ENCODE assay signal across 20 cellular contexts in the genomic region with DNA sequence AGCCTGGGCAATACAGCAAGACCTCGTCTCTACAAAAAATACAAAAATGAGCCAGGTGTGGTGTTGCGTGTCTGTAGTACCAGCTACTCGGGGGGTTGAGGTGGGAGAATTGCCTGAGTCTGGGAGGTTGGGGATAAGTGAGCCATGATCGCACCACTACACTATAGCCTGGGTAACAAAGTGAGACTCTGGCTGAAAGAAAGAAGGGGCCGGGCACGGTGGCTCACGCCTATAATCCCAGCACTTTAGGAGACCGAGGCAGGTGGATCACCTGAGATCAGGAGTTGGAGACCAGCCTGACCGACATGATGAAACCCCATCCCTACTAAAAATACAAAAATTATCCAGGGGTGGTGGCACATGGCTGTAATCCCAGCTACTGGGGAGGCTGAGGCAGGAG. TPM values are rescaled to one million over a fixed set of nuclear protein-coding genes. Genes with fewer than 3 reads are reported as not detected.
DNase-seq lines count a peak whose midpoint lies in the region; ATAC-seq lines count a peak whose summit lies in the region.
"Had no signal": no experiment of that assay in that cellular context is flagged by ENCODE, and none has a peak within 500 bp of the region (broad histone marks: within the 10 kb centered on the region; RNA-seq: fewer than 3 reads in every experiment).

No MANE protein-coding gene starts in this region.

- ATAC-seq in activated naive CD4-positive, alpha-beta T cell treated with anti-CD3 and anti-CD28 coated beads, Interleukin-2, amount 50 U/mL, for 72 hours, result no peak
- ATAC-seq: A549 had no signal

- H3K36me3 Mint-ChIP-seq in activated naive CD4-positive, alpha-beta T cell treated with anti-CD3 and anti-CD28 coated beads, Interleukin-2, amount 10 ng/mL, durations not matched to agents 7 days and 5 days, result no peaks in the 10 kb centered on the region
- H3K36me3 Mint-ChIP-seq in activated naive CD4-positive, alpha-beta T cell treated with anti-CD3 and anti-CD28 coated beads, Interleukin-2, amount 50 U/mL, for 72 hours, result no peaks in the 10 kb centered on the region
- H3K36me3 Mint-ChIP-seq in dendritic cell treated with granulocyte-macrophage colony-stimulating factor and Interleukin-4, amounts not matched to agents 40 ng/mL and 50 ng/mL, for 4 days (ENCODE audit: low read depth), result no peaks in the 10 kb centered on the region
- H3K36me3 Mint-ChIP-seq in activated T-helper 2 cell treated with anti-CD3 and anti-CD28 coated beads, Interferon-gamma antibody, Interleukin-2, Interleukin-4, amounts not matched to agents 10 μg/mL and 5 μg/mL and 100 μg/mL, durations not matched to agents 14 hours and 24 hours and 36 hours (ENCODE audit: low read depth), result no peaks in the 10 kb centered on the region
- H3K36me3 Mint-ChIP-seq: CD14-positive monocyte; CD4-positive, alpha-beta memory T cell; CD4-positive, CD25-positive, alpha-beta regulatory T cell; CD8-positive, alpha-beta memory T cell had no signal

- no peak for DNase-seq in activated naive CD4-positive, alpha-beta T cell treated with anti-CD3 and anti-CD28 coated beads, Interleukin-2, amount 10 ng/mL, durations not matched to agents 7 days and 5 days
- no peak for DNase-seq in activated naive CD4-positive, alpha-beta T cell treated with anti-CD3 and anti-CD28 coated beads, Interleukin-2, amount 50 U/mL, for 72 hours (ENCODE audit: low spot score in 2 of 2)
- DNase-seq in posterior vena cava (ENCODE audit: low spot score) (peak; percentile 55), NCI-H1694 (lab: John Stamatoyannopoulos, UW) (no peak), cerebellar cortex (ENCODE audit: low spot score) (no peak)
- no peak for DNase-seq in activated T-helper 2 cell treated with anti-CD3 and anti-CD28 coated beads, Interferon-gamma antibody, Interleukin-2, Interleukin-4, amounts not matched to agents 10 μg/mL and 5 μg/mL and 100 μg/mL, durations not matched to agents 14 hours and 24 hours and 36 hours (ENCODE audit: low spot score)
- DNase-seq: C1 segment of cervical spinal cord; CD4-positive, alpha-beta memory T cell; CD4-positive, CD25-positive, alpha-beta regulatory T cell; CD8-positive, alpha-beta memory T cell; COR-L47; DMS 273 treated with DMSO at 0.1 percent for 48 hours; DMS153; DMS53; DMS79; GF-D8 had no signal

- no peak overlapping the region for H3K4me3 Mint-ChIP-seq in activated naive CD4-positive, alpha-beta T cell treated with anti-CD3 and anti-CD28 coated beads, Interleukin-2, amount 10 ng/mL, durations not matched to agents 7 days and 5 days
- H3K4me3 Mint-ChIP-seq in dendritic cell treated with granulocyte-macrophage colony-stimulating factor and Interleukin-4, amounts not matched to agents 40 ng/mL and 50 ng/mL, for 4 days, result no peak overlapping the region
- H3K4me3 Mint-ChIP-seq in activated T-helper 2 cell treated with anti-CD3 and anti-CD28 coated beads, Interferon-gamma antibody, Interleukin-2, Interleukin-4, amounts not matched to agents 10 μg/mL and 5 μg/mL and 100 μg/mL, durations not matched to agents 14 hours and 24 hours and 36 hours (ENCODE audit: low read depth), result no peak overlapping the region
- H3K4me3 Mint-ChIP-seq: B cell; CD4-positive, alpha-beta memory T cell; CD4-positive, CD25-positive, alpha-beta regulatory T cell; CD8-positive, alpha-beta memory T cell had no signal

- CTCF ChIA-PET in activated naive CD4-positive, alpha-beta T cell treated with anti-CD3 and anti-CD28 coated beads, Interleukin-2, amount 10 ng/mL, durations not matched to agents 7 days and 5 days (lab: Charles Lee), result interaction anchor here (0.6 to 1.1 kb wide), 2 partner anchors 203 to 455 kb away, joined by 3 to 4 read pairs; no protein-coding TSS in a partner anchor

- peaks cover 64% of the 10 kb centered on the region for H3K27me3 Mint-ChIP-seq in activated naive CD4-positive, alpha-beta T cell treated with anti-CD3 and anti-CD28 coated beads, Interleukin-2, amount 10 ng/mL, durations not matched to agents 7 days and 5 days
- H3K27me3 Mint-ChIP-seq in dendritic cell treated with granulocyte-macrophage colony-stimulating factor and Interleukin-4, amounts not matched to agents 40 ng/mL and 50 ng/mL, for 4 days, result no peaks in the 10 kb centered on the region
- peaks cover 22% of the 10 kb centered on the region for H3K27me3 Mint-ChIP-seq in activated T-helper 2 cell treated with anti-CD3 and anti-CD28 coated beads, Interferon-gamma antibody, Interleukin-2, Interleukin-4, amounts not matched to agents 10 μg/mL and 5 μg/mL and 100 μg/mL, durations not matched to agents 14 hours and 24 hours and 36 hours (ENCODE audit: low read depth)
- H3K27me3 Mint-ChIP-seq: B cell had no signal

- intact Hi-C loops in dendritic cell treated with granulocyte-macrophage colony-stimulating factor and Interleukin-4, amounts not matched to agents 40 ng/mL and 50 ng/mL, for 4 days (cut with micrococcal nuclease), result no loop called here
- intact Hi-C loops in posterior vena cava (cut with DNase I), result loop anchor here in 1 of 2 donors (5.0 kb wide), 1 partner anchor 171 kb away; a partner anchor contains a TSS
- intact Hi-C loops in activated T-helper 2 cell treated with anti-CD3 and anti-CD28 coated beads, Interferon-gamma antibody, Interleukin-2, Interleukin-4, amounts not matched to agents 10 μg/mL and 5 μg/mL and 100 μg/mL, durations not matched to agents 14 hours and 24 hours and 36 hours (cut with micrococcal nuclease), result no loop called here

- H3K27ac Mint-ChIP-seq in activated naive CD4-positive, alpha-beta T cell treated with anti-CD3 and anti-CD28 coated beads, Interleukin-2, amount 10 ng/mL, durations not matched to agents 7 days and 5 days, result peak overlapping the region; percentile 68
- H3K27ac Mint-ChIP-seq in activated naive CD4-positive, alpha-beta T cell treated with anti-CD3 and anti-CD28 coated beads, Interleukin-2, amount 50 U/mL, for 72 hours, result no peak overlapping the region
- peak overlapping the region; percentile 59 for H3K27ac Mint-ChIP-seq in dendritic cell treated with granulocyte-macrophage colony-stimulating factor and Interleukin-4, amounts not matched to agents 40 ng/mL and 50 ng/mL, for 4 days
- H3K27ac Mint-ChIP-seq in activated T-helper 2 cell treated with anti-CD3 and anti-CD28 coated beads, Interferon-gamma antibody, Interleukin-2, Interleukin-4, amounts not matched to agents 10 μg/mL and 5 μg/mL and 100 μg/mL, durations not matched to agents 14 hours and 24 hours and 36 hours, result no peak overlapping the region
- H3K27ac Mint-ChIP-seq: B cell; CD4-positive, CD25-positive, alpha-beta regulatory T cell; CD8-positive, alpha-beta memory T cell had no signal

- peaks cover 28% of the 10 kb centered on the region for H3K4me1 Mint-ChIP-seq in activated naive CD4-positive, alpha-beta T cell treated with anti-CD3 and anti-CD28 coated beads, Interleukin-2, amount 10 ng/mL, durations not matched to agents 7 days and 5 days
- peaks cover 64% of the 10 kb centered on the region for H3K4me1 Mint-ChIP-seq in dendritic cell treated with granulocyte-macrophage colony-stimulating factor and Interleukin-4, amounts not matched to agents 40 ng/mL and 50 ng/mL, for 4 days (ENCODE audit: low read depth)
- peaks cover 20% of the 10 kb centered on the region for H3K4me1 Mint-ChIP-seq in activated T-helper 2 cell treated with anti-CD3 and anti-CD28 coated beads, Interferon-gamma antibody, Interleukin-2, Interleukin-4, amounts not matched to agents 10 μg/mL and 5 μg/mL and 100 μg/mL, durations not matched to agents 14 hours and 24 hours and 36 hours (ENCODE audit: low read depth)

- H3K9me3 Mint-ChIP-seq in activated naive CD4-positive, alpha-beta T cell treated with anti-CD3 and anti-CD28 coated beads, Interleukin-2, amount 10 ng/mL, durations not matched to agents 7 days and 5 days, result no peaks in the 10 kb centered on the region
- no peaks in the 10 kb centered on the region for H3K9me3 Mint-ChIP-seq in activated naive CD4-positive, alpha-beta T cell treated with anti-CD3 and anti-CD28 coated beads, Interleukin-2, amount 50 U/mL, for 72 hours
- H3K9me3 Mint-ChIP-seq in dendritic cell treated with granulocyte-macrophage colony-stimulating factor and Interleukin-4, amounts not matched to agents 40 ng/mL and 50 ng/mL, for 4 days, result no peaks in the 10 kb centered on the region
- no peaks in the 10 kb centered on the region for H3K9me3 Mint-ChIP-seq in activated T-helper 2 cell treated with anti-CD3 and anti-CD28 coated beads, Interferon-gamma antibody, Interleukin-2, Interleukin-4, amounts not matched to agents 10 μg/mL and 5 μg/mL and 100 μg/mL, durations not matched to agents 14 hours and 24 hours and 36 hours
- H3K9me3 Mint-ChIP-seq: CD4-positive, CD25-positive, alpha-beta regulatory T cell; CD8-positive, alpha-beta memory T cell had no signal

RNA-seq across cellular contexts. Expression of a gene that starts 10.5 kb away (rescaled TPM):
- 100 to 1,000 TPM; 163 to 180 TPM for total RNA-seq in activated naive CD4-positive, alpha-beta T cell treated with anti-CD3 and anti-CD28 coated beads, Interleukin-2, amount 50 U/mL, for 72 hours
- 10 to 100 TPM; 87.2 to 97.8 TPM for total RNA-seq in posterior vena cava
- total RNA-seq in activated T-helper 2 cell treated with anti-CD3 and anti-CD28 coated beads, Interferon-gamma antibody, Interleukin-2, Interleukin-4, amounts not matched to agents 10 μg/mL and 5 μg/mL and 100 μg/mL, durations not matched to agents 14 hours and 24 hours and 36 hours, result 176 and 188 TPM in 2 replicates

RNA-seq across cellular contexts. Expression of a gene that starts 40.4 kb away (rescaled TPM):
- total RNA-seq in activated naive CD4-positive, alpha-beta T cell treated with anti-CD3 and anti-CD28 coated beads, Interleukin-2, amount 50 U/mL, for 72 hours, result 10 to 100 TPM; 64.5 to 65.2 TPM
- total RNA-seq in posterior vena cava, result 10 to 100 TPM; 53.8 to 64.3 TPM
- total RNA-seq in activated T-helper 2 cell treated with anti-CD3 and anti-CD28 coated beads, Interferon-gamma antibody, Interleukin-2, Interleukin-4, amounts not matched to agents 10 μg/mL and 5 μg/mL and 100 μg/mL, durations not matched to agents 14 hours and 24 hours and 36 hours, result 71.1 and 79.3 TPM in 2 replicates

Comparison
In these comparisons a context has a peak if more than half of its experiments do, and no peak if none do; other contexts are left out.
1. H3K27ac Mint-ChIP-seq: peak in activated naive CD4-positive, alpha-beta T cell treated with anti-CD3 and anti-CD28 coated beads, Interleukin-2, amount 10 ng/mL, durations not matched to agents 7 days and 5 days (single experiment) and dendritic cell treated with granulocyte-macrophage colony-stimulating factor and Interleukin-4, amounts not matched to agents 40 ng/mL and 50 ng/mL, for 4 days (single experiment); none in activated naive CD4-positive, alpha-beta T cell treated with anti-CD3 and anti-CD28 coated beads, Interleukin-2, amount 50 U/mL, for 72 hours (0 of 2) and activated T-helper 2 cell treated with anti-CD3 and anti-CD28 coated beads, Interferon-gamma antibody, Interleukin-2, Interleukin-4, amounts not matched to agents 10 μg/mL and 5 μg/mL and 100 μg/mL, durations not matched to agents 14 hours and 24 hours and 36 hours (single experiment).